ENCODE assay signal across 16 cellular contexts in genomic region chr1:100581096-100581705, GRCh38. TPM values are rescaled to one million over a fixed set of nuclear protein-coding genes. Genes with fewer than 3 reads are reported as not detected.
DNase-seq lines count a peak whose midpoint lies in the region; ATAC-seq and TF ChIP-seq lines count a peak whose summit lies in the region.
"Had no signal": no experiment of that assay in that cellular context is flagged by ENCODE, and none has a peak within 500 bp of the region (broad histone marks: within the 10 kb centered on the region; RNA-seq: fewer than 3 reads in every experiment).

No MANE protein-coding gene starts in this region.

- H3K36me3 ChIP-seq in Loucy (ENCODE audit: insufficient read depth, low read length) = no peaks in the 10 kb centered on the region

- no peaks in the 10 kb centered on the region for H3K9me2 ChIP-seq in Loucy (replicated peaks; ENCODE audit: low read depth, low read length)

- intact Hi-C loops in activated CD4-positive, alpha-beta T cell treated with anti-CD3 and anti-CD28 coated beads for 36 hours (cut with DNase I, micrococcal nuclease) = no loop called here

- POLR2A ChIA-PET in activated CD4-positive, alpha-beta T cell treated with anti-CD3 and anti-CD28 coated beads for 36 hours (lab: Charles Lee) = no interaction called here
- POLR2A ChIA-PET in activated CD4-positive, alpha-beta T cell treated with anti-CD3 and anti-CD28 coated beads, Interleukin-2, amount 10 ng/mL, durations not matched to agents 7 days and 5 days (lab: Charles Lee) = no interaction called here
- POLR2A ChIA-PET in HEK293T (lab: Yijun Ruan, JAX) = no interaction called here

- H3K27me3 Mint-ChIP-seq in activated CD4-positive, alpha-beta T cell treated with anti-CD3 and anti-CD28 coated beads for 36 hours = peaks cover 3% of the 10 kb centered on the region
- H3K27me3 Mint-ChIP-seq in activated CD4-positive, alpha-beta T cell treated with anti-CD3 and anti-CD28 coated beads, Interleukin-2, amount 10 ng/mL, durations not matched to agents 7 days and 5 days = peaks cover 11% of the 10 kb centered on the region

- H3K4me1 Mint-ChIP-seq in activated CD4-positive, alpha-beta T cell treated with anti-CD3 and anti-CD28 coated beads for 36 hours = peaks cover 8% of the 10 kb centered on the region
- H3K4me1 Mint-ChIP-seq in activated CD4-positive, alpha-beta T cell treated with anti-CD3 and anti-CD28 coated beads, Interleukin-2, amount 10 ng/mL, durations not matched to agents 7 days and 5 days = peaks cover 6% of the 10 kb centered on the region
- H3K4me1 Mint-ChIP-seq: activated B cell treated with CpG ODN at 0.5 μM for 24 hours, mesothelial cell of epicardium had no signal

- H3F3A ChIP-seq in Loucy (ENCODE audit: low read depth) = no peaks in the 10 kb centered on the region

- no peak overlapping the region for H3K9ac ChIP-seq in Loucy (ENCODE audit: low read depth, low read length, poor library complexity, severe bottlenecking)

- H3K9me3 Mint-ChIP-seq in activated CD4-positive, alpha-beta T cell treated with anti-CD3 and anti-CD28 coated beads for 36 hours (ENCODE audit: low read depth) = no peaks in the 10 kb centered on the region
- no peaks in the 10 kb centered on the region for H3K9me3 Mint-ChIP-seq in activated CD4-positive, alpha-beta T cell treated with anti-CD3 and anti-CD28 coated beads, Interleukin-2, amount 10 ng/mL, durations not matched to agents 7 days and 5 days
- H3K9me3 Mint-ChIP-seq: activated B cell treated with CpG ODN at 0.5 μM for 24 hours, mesothelial cell of epicardium had no signal

- CTCF ChIA-PET in activated CD4-positive, alpha-beta T cell treated with anti-CD3 and anti-CD28 coated beads for 36 hours (lab: Charles Lee) = no interaction called here
- CTCF ChIA-PET in activated CD4-positive, alpha-beta T cell treated with anti-CD3 and anti-CD28 coated beads, Interleukin-2, amount 10 ng/mL, durations not matched to agents 7 days and 5 days (lab: Charles Lee) = no interaction called here
- CTCF ChIA-PET in HEK293T (lab: Yijun Ruan, JAX) = interaction anchor here (1.0 kb wide), 1 partner anchor 38 kb away, joined by 4 read pairs; no protein-coding TSS in a partner anchor

- H3K4me3 ChIP-seq in Loucy (ENCODE audit: low read length, poor library complexity, severe bottlenecking) (no peak overlapping the region), fibroblast of mammary gland (ENCODE audit: control insufficient read depth, low read depth, low read length) (no peak overlapping the region)
- H3K4me3 ChIP-seq: smooth muscle cell had no signal

- H3K27ac Mint-ChIP-seq in activated CD4-positive, alpha-beta T cell treated with anti-CD3 and anti-CD28 coated beads for 36 hours = no peak overlapping the region
- no peak overlapping the region for H3K27ac Mint-ChIP-seq in activated CD4-positive, alpha-beta T cell treated with anti-CD3 and anti-CD28 coated beads, Interleukin-2, amount 10 ng/mL, durations not matched to agents 7 days and 5 days
- H3K27ac Mint-ChIP-seq: activated B cell treated with CpG ODN at 0.5 μM for 24 hours, mesothelial cell of epicardium had no signal

- H3K36me3 Mint-ChIP-seq in activated CD4-positive, alpha-beta T cell treated with anti-CD3 and anti-CD28 coated beads for 36 hours (ENCODE audit: low read depth) = no peaks in the 10 kb centered on the region
- H3K36me3 Mint-ChIP-seq in activated CD4-positive, alpha-beta T cell treated with anti-CD3 and anti-CD28 coated beads, Interleukin-2, amount 10 ng/mL, durations not matched to agents 7 days and 5 days (ENCODE audit: low read depth) = no peaks in the 10 kb centered on the region
- H3K36me3 Mint-ChIP-seq: mesothelial cell of epicardium had no signal

- peak; percentile 17 for DNase-seq in activated CD4-positive, alpha-beta T cell treated with anti-CD3 and anti-CD28 coated beads for 36 hours
- DNase-seq in activated CD4-positive, alpha-beta T cell treated with anti-CD3 and anti-CD28 coated beads, Interleukin-2, amount 10 ng/mL, durations not matched to agents 7 days and 5 days = no peak
- DNase-seq in fibroblast of mammary gland (ENCODE audit: low read depth) (peak; percentile 33), HEK293T (ENCODE audit: extremely low spot score) (no peak), middle frontal gyrus (ENCODE audit: extremely low spot score, low spot score) (no peak), kidney tubule cell (ENCODE audit: low spot score) (no peak)
- DNase-seq: activated B cell treated with CpG ODN at 0.5 μM for 24 hours, activated gamma-delta T cell, GF-D8, islet precursor cell, MM.1S had no signal

- no peaks in the 10 kb centered on the region for H4K20me1 ChIP-seq in Loucy (ENCODE audit: insufficient read depth, low read length, poor library complexity, severe bottlenecking)

- H2AFZ ChIP-seq in Loucy (ENCODE audit: low read length) = peak overlapping the region; percentile 26

- ATAC-seq in activated CD4-positive, alpha-beta T cell treated with anti-CD3 and anti-CD28 coated beads for 36 hours = peak; percentile 87
- ATAC-seq in GM21360 (IDR thresholded peaks at IDR 0.05; ENCODE audit: unreplicated experiment) = peak; percentile 76

- no peaks in the 10 kb centered on the region for H3K9me3 ChIP-seq in Loucy (ENCODE audit: insufficient read depth, low read depth, low read length)

- no peaks in the 10 kb centered on the region for H3K27me3 ChIP-seq in Loucy (ENCODE audit: insufficient read depth, low read length, poor library complexity, severe bottlenecking)

- no peak for TF ChIP-seq CTCF in Loucy (conservative IDR thresholded peaks at IDR 0.05; ENCODE audit: low read length)
- no peak for TF ChIP-seq CTCF in fibroblast of mammary gland (conservative IDR thresholded peaks at IDR 0.05; ENCODE audit: control insufficient read depth, insufficient read depth, low read depth, low read length)

- no peak overlapping the region for H3K4me2 ChIP-seq in Loucy (ENCODE audit: low read depth, low read length, poor library complexity, severe bottlenecking)
- H3K4me2 ChIP-seq: smooth muscle cell had no signal

- H3K4me1 ChIP-seq in Loucy (ENCODE audit: insufficient read depth, low read length, poor library complexity, severe bottlenecking) = peaks cover 8% of the 10 kb centered on the region

- H3K4me3 Mint-ChIP-seq in activated CD4-positive, alpha-beta T cell treated with anti-CD3 and anti-CD28 coated beads for 36 hours = no peak overlapping the region
- no peak overlapping the region for H3K4me3 Mint-ChIP-seq in activated CD4-positive, alpha-beta T cell treated with anti-CD3 and anti-CD28 coated beads, Interleukin-2, amount 10 ng/mL, durations not matched to agents 7 days and 5 days
- H3K4me3 Mint-ChIP-seq: activated B cell treated with CpG ODN at 0.5 μM for 24 hours, mesothelial cell of epicardium had no signal

- no peaks in the 10 kb centered on the region for H3K79me2 ChIP-seq in Loucy (ENCODE audit: insufficient read depth, low read length)

TF ChIP-seq in HEK293T, 16 proteins besides CTCF, POLR2A, EP300 and RAD21:
- no peak for TF ChIP-seq FOXM1 (IDR thresholded peaks at IDR 0.05; ENCODE audit: borderline replicate concordance)
- TF ChIP-seq SP1 (IDR thresholded peaks at IDR 0.05) = no peak
- TF ChIP-seq CTBP1 (IDR thresholded peaks at IDR 0.05; ENCODE audit: borderline replicate concordance) = no peak
- TF ChIP-seq HDGF (IDR thresholded peaks at IDR 0.05; ENCODE audit: borderline replicate concordance) = no peak
- TF ChIP-seq NFRKB (IDR thresholded peaks at IDR 0.05) = no peak
- TF ChIP-seq SUZ12 (IDR thresholded peaks at IDR 0.05) = no peak
- no peak for TF ChIP-seq LEF1 (IDR thresholded peaks at IDR 0.05; ENCODE audit: borderline replicate concordance)
- no peak for TF ChIP-seq ELF4 (IDR thresholded peaks at IDR 0.05)
- TF ChIP-seq TARDBP (IDR thresholded peaks at IDR 0.05) = no peak
- TF ChIP-seq PKNOX1 (IDR thresholded peaks at IDR 0.05) = no peak
- TF ChIP-seq L3MBTL2 (conservative IDR thresholded peaks at IDR 0.05) = no peak
- no peak for TF ChIP-seq BHLHE40 (IDR thresholded peaks at IDR 0.05; ENCODE audit: borderline replicate concordance)
- no peak for TF ChIP-seq ARNT (IDR thresholded peaks at IDR 0.05)
- TF ChIP-seq ZNF384 (IDR thresholded peaks at IDR 0.05) = no peak

RNA-seq across cellular contexts. Expression of gene GPR88, which starts 43.3 kb away (rescaled TPM):
- under 1 TPM in 1 of 2 experiments, not detected in 1; 0.05 TPM for total RNA-seq in activated CD4-positive, alpha-beta T cell treated with anti-CD3 and anti-CD28 coated beads for 36 hours
- not detected for total RNA-seq in activated CD4-positive, alpha-beta T cell treated with anti-CD3 and anti-CD28 coated beads, Interleukin-2, amount 10 ng/mL, durations not matched to agents 7 days and 5 days
- total RNA-seq: activated B cell treated with CpG ODN at 0.5 μM for 24 hours, mesothelial cell of epicardium, OCI-LY7, smooth muscle cell had no signal

Comparison
In these comparisons a context has a peak if more than half of its experiments do, and no peak if none do; other contexts are left out.
1. DNase-seq: peak in activated CD4-positive, alpha-beta T cell treated with anti-CD3 and anti-CD28 coated beads for 36 hours (single experiment) and fibroblast of mammary gland (single experiment); none in activated CD4-positive, alpha-beta T cell treated with anti-CD3 and anti-CD28 coated beads, Interleukin-2, amount 10 ng/mL, durations not matched to agents 7 days and 5 days (single experiment), HEK293T (single experiment), middle frontal gyrus (single experiment) and kidney tubule cell (single experiment).